ENCODE assay signal across 8 cellular contexts in the genomic region with DNA sequence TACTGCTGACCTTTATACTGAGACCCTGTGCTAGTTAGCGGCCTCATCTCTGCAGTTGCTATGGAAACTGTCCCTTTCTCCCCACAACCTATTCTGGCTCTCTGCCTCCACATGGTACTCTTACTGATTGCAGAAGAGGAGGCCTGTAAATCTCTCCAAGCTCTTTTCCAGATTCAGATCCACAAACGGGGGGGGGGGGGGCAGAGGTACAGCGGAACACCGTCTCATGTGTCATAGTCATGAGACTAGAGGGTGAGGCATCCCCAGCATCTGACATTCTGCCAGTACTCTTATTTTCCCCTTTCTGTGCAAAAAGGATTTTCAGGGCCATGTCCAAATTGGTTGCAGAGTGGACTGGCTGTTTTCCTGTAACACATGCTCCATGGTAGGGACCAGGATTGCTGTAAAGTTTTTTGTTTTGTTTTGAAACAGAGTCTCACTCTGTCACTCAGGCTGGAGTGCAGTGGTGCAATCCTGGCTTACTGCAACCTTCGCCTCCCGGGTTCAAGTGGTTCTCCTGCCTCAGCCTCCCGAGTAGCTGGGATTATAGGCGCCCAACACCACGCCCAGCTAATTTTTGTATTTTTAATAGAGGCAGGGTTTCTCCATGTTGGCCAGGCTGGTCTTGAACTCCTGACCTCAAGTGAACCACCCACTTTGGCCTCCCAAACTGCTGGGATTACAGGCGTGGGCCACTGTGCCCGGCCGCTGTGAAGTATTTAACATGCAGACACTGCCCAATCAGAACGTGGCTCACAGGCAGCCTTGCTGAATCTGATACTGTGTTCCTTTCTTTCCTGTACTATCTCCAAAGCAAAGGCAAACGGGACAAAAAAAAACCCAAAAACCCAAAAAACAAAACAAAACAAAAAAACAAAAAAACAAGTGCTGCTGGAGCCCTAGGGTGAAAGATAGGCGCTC. TPM values are rescaled to one million over a fixed set of nuclear protein-coding genes. Genes with fewer than 3 reads are reported as not detected.
DNase-seq lines count a peak whose midpoint lies in the region; FAIRE-seq and TF ChIP-seq lines count a peak whose summit lies in the region.

No MANE protein-coding gene starts in this region.

- H3K36me3 Mint-ChIP-seq in osteocyte (ENCODE audit: unreplicated experiment), result no peaks in the 10 kb centered on the region

- H3K27me3 ChIP-seq in duodenal mucosa (ENCODE audit: control insufficient read depth in 1 of 2, insufficient read depth in 2 of 2, low read length in 2 of 2), result no peaks in the 10 kb centered on the region

- H3K9me3 ChIP-seq in duodenal mucosa (ENCODE audit: control insufficient read depth in 1 of 2, low read length in 2 of 2), result no peaks in the 10 kb centered on the region

- TF ChIP-seq CTCF in osteocyte (IDR thresholded peaks at IDR 0.05), result no peak
- no peak for TF ChIP-seq CTCF in D721Med (IDR thresholded peaks at IDR 0.05; ENCODE audit: insufficient read depth, missing control alignments)

- peak overlapping the region; percentile 46 for H3K27ac ChIP-seq in duodenal mucosa (ENCODE audit: low read depth, low read length)

- no peaks in the 10 kb centered on the region for H3K9me3 Mint-ChIP-seq in osteocyte (ENCODE audit: unreplicated experiment)

- peak; percentile 59 for DNase-seq in ELR (ENCODE audit: low read depth)
- DNase-seq in NCI-H69 (lab: John Stamatoyannopoulos, UW), result peak; percentile 65
- no peak for DNase-seq in osteocyte (ENCODE audit: extremely low spot score, unreplicated experiment)
- no peak for DNase-seq in inferior parietal cortex (ENCODE audit: extremely low spot score)
- no peak for DNase-seq in activated CD4-positive, CD25-positive, alpha-beta regulatory T cell treated with anti-CD3 and anti-CD28 coated beads, Interleukin-2, amount 50 U/mL, for 72 hours
- DNase-seq in activated effector memory CD4-positive, alpha-beta T cell treated with Interleukin-2 at 50 U/mL for 16 hours, result no peak
- no peak for DNase-seq in D721Med (ENCODE audit: insufficient read length, low spot score)

- peaks cover 12 to 14% of the 10 kb centered on the region in 2 donors for H3K4me1 ChIP-seq in duodenal mucosa (ENCODE audit: control insufficient read depth in 1 of 2, insufficient read depth in 2 of 2, low read length in 2 of 2)

- H3K27me3 Mint-ChIP-seq in osteocyte (ENCODE audit: unreplicated experiment), result no peaks in the 10 kb centered on the region

- peak overlapping the region; percentile 99 for H3K27ac Mint-ChIP-seq in osteocyte (ENCODE audit: unreplicated experiment)

- H3K36me3 ChIP-seq in duodenal mucosa (ENCODE audit: control insufficient read depth in 1 of 2, insufficient read depth in 2 of 2, low read length in 2 of 2), result no peaks in the 10 kb centered on the region

- peak overlapping the region; percentile 78 for H3K4me3 Mint-ChIP-seq in osteocyte (ENCODE audit: unreplicated experiment)

- H3K4me3 ChIP-seq in duodenal mucosa (ENCODE audit: low read depth in 1 of 2, low read length in 2 of 2), result no peak overlapping the region

- FAIRE-seq in D721Med (lab: Jason Lieb, UNC), result no peak

- H3K4me1 Mint-ChIP-seq in osteocyte (ENCODE audit: unreplicated experiment), result peaks cover 43% of the 10 kb centered on the region

- H3K9ac ChIP-seq in duodenal mucosa (ENCODE audit: low read depth in 1 of 2, low read length in 2 of 2), result no peak overlapping the region

RNA-seq across cellular contexts. Expression of a gene that starts 8.1 kb away (rescaled TPM):
- 27.6 and 29.2 TPM in 2 replicates for total RNA-seq in osteocyte

RNA-seq across cellular contexts. Expression of a gene that starts 16.3 kb away (rescaled TPM):
- total RNA-seq in osteocyte, result 61.2 and 64.6 TPM in 2 replicates

Comparison
In these comparisons a context has a peak if more than half of its experiments do, and no peak if none do; other contexts are left out.
1. DNase-seq: peak in ELR (single experiment) and NCI-H69 (single experiment); none in osteocyte (single experiment), inferior parietal cortex (single experiment), activated CD4-positive, CD25-positive, alpha-beta regulatory T cell treated with anti-CD3 and anti-CD28 coated beads, Interleukin-2, amount 50 U/mL, for 72 hours (single experiment), activated effector memory CD4-positive, alpha-beta T cell treated with Interleukin-2 at 50 U/mL for 16 hours (single experiment) and D721Med (single experiment).